In the genomic region with DNA sequence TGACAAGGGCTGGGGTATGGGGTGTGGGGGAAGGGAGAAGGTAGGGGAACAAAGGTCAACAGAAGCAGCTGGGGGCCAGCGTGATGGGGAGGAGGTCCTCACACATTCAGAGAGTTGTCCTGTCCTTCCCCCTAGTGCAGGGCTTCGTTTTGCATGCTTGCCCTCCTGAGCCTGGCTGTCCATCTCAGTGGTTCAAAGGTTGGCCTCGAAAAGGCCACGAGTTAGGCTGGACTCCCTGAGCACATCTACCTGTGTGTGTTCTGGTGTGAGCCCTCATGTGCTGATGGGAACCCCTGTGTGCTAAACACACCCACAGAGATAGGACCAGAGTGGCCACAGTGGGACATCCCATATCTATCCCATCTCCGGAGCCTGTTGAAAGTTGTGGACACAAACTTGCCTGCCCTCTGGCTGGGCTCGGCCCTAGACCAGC, we compare ENCODE assay signal across 1 cellular context.
TF ChIP-seq lines count a peak whose summit lies in the region.

No MANE protein-coding gene starts in this region.

TF ChIP-seq in GM23338, 12 proteins besides CTCF, POLR2A, EP300 and RAD21 (continued from another document):
- TF ChIP-seq, protein P1, sequence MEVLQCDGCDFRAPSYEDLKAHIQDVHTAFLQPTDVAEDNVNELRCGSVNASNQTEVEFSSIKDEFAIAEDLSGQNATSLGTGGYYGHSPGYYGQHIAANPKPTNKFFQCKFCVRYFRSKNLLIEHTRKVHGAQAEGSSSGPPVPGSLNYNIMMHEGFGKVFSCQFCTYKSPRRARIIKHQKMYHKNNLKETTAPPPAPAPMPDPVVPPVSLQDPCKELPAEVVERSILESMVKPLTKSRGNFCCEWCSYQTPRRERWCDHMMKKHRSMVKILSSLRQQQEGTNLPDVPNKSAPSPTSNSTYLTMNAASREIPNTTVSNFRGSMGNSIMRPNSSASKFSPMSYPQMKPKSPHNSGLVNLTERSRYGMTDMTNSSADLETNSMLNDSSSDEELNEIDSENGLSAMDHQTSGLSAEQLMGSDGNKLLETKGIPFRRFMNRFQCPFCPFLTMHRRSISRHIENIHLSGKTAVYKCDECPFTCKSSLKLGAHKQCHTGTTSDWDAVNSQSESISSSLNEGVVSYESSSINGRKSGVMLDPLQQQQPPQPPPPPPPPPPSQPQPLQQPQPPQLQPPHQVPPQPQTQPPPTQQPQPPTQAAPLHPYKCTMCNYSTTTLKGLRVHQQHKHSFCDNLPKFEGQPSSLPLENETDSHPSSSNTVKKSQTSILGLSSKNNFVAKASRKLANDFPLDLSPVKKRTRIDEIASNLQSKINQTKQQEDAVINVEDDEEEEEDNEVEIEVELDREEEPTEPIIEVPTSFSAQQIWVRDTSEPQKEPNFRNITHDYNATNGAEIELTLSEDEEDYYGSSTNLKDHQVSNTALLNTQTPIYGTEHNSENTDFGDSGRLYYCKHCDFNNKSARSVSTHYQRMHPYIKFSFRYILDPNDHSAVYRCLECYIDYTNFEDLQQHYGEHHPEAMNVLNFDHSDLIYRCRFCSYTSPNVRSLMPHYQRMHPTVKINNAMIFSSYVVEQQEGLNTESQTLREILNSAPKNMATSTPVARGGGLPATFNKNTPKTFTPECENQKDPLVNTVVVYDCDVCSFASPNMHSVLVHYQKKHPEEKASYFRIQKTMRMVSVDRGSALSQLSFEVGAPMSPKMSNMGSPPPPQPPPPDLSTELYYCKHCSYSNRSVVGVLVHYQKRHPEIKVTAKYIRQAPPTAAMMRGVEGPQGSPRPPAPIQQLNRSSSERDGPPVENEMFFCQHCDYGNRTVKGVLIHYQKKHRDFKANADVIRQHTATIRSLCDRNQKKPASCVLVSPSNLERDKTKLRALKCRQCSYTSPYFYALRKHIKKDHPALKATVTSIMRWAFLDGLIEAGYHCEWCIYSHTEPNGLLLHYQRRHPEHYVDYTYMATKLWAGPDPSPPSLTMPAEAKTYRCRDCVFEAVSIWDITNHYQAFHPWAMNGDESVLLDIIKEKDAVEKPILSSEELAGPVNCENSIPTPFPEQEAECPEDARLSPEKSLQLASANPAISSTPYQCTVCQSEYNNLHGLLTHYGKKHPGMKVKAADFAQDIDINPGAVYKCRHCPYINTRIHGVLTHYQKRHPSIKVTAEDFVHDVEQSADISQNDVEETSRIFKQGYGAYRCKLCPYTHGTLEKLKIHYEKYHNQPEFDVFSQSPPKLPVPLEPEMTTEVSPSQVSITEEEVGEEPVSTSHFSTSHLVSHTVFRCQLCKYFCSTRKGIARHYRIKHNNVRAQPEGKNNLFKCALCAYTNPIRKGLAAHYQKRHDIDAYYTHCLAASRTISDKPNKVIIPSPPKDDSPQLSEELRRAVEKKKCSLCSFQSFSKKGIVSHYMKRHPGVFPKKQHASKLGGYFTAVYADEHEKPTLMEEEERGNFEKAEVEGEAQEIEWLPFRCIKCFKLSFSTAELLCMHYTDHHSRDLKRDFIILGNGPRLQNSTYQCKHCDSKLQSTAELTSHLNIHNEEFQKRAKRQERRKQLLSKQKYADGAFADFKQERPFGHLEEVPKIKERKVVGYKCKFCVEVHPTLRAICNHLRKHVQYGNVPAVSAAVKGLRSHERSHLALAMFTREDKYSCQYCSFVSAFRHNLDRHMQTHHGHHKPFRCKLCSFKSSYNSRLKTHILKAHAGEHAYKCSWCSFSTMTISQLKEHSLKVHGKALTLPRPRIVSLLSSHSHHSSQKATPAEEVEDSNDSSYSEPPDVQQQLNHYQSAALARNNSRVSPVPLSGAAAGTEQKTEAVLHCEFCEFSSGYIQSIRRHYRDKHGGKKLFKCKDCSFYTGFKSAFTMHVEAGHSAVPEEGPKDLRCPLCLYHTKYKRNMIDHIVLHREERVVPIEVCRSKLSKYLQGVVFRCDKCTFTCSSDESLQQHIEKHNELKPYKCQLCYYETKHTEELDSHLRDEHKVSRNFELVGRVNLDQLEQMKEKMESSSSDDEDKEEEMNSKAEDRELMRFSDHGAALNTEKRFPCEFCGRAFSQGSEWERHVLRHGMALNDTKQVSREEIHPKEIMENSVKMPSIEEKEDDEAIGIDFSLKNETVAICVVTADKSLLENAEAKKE (CRISPR knock-in tag; IDR thresholded peaks at IDR 0.05): no peak
- no peak for TF ChIP-seq ZNF114 (CRISPR knock-in tag; IDR thresholded peaks at IDR 0.05)
